ENCODE assay signal across 8 cellular contexts in the genomic region with DNA sequence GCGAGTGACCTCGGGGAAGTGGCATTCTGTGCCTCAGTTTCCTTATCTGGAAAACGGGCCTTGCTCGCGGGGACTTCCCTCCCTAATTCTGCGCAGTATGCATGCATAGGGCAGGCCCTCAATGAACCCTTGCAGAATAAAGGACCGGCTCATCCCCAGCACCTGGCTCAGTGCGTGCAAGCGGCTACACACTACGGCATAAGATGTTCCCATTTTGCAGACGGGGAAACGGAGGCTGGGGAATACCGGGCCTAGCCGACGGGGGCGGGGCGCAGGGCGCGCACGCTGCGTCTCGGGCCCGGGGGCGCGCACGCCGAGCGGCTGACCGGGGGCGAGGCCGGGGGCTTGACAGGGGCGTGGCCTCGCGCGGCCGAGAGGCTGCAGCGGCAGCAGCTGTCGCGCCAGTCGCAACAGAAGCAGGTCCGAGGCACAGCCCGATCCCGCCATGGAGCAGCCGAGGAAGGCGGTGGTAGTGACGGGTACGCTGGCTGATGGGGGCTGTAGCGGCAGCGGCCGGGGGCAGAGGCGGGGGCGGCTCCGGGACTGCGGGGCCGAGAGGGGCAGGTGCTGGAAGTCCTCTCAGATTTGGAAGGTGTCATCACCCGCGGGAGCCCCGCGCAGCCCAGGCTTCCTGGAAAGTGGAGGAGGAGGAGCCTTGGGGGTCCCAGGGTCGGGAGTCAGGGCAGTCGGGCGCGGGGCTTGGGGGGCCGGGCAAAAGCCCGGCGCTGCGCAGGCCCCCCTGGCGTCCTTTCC. TPM values are rescaled to one million over a fixed set of nuclear protein-coding genes. Genes with fewer than 3 reads are reported as not detected.
A peak's percentile ranks its signal among the peaks of the same experiment; 100 is the strongest.
DNase-seq lines count a peak whose midpoint lies in the region; ATAC-seq and TF ChIP-seq lines count a peak whose summit lies in the region.

Gene PGPEP1, plus strand, starts transcription at position 362 of the 753 bp plus-strand sequence. Its CDS starts 84 bp downstream, at position 446.

- no peaks in the 10 kb centered on the region for H3K9me3 ChIP-seq in CD4-positive, alpha-beta T cell (ENCODE audit: control insufficient read depth, low read length)
- no peaks in the 10 kb centered on the region for H3K9me3 ChIP-seq in liver (ENCODE audit: control insufficient read depth in 4 of 4, low read length in 3 of 4)

- peak; percentile 41 for ATAC-seq in CD4-positive, alpha-beta T cell (ENCODE audit: poor library complexity)
- ATAC-seq in GM21447 (IDR thresholded peaks at IDR 0.05; ENCODE audit: unreplicated experiment) = peak; percentile 44
- ATAC-seq in GM19467 (IDR thresholded peaks at IDR 0.05; ENCODE audit: unreplicated experiment) = no peak

- peak within 1 kb of the TSS; percentile 89 for H3K4me3 Mint-ChIP-seq in CD4-positive, alpha-beta T cell
- H3K4me3 Mint-ChIP-seq in dendritic cell treated with granulocyte-macrophage colony-stimulating factor and Interleukin-4, amounts not matched to agents 40 ng/mL and 50 ng/mL, for 4 days = peak within 1 kb of the TSS; percentile 85

- no peaks in the 10 kb centered on the region for H3K9me3 Mint-ChIP-seq in CD4-positive, alpha-beta T cell
- no peaks in the 10 kb centered on the region for H3K9me3 Mint-ChIP-seq in dendritic cell treated with granulocyte-macrophage colony-stimulating factor and Interleukin-4, amounts not matched to agents 40 ng/mL and 50 ng/mL, for 4 days

- peaks cover 2 to 13% (median 5%) of the 10 kb centered on the region in 4 donors for H3K36me3 ChIP-seq in liver (ENCODE audit: control insufficient read depth in 4 of 4, insufficient read depth in 3 of 4, low read depth in 1 of 4, low read length in 3 of 4)

- H3K4me1 Mint-ChIP-seq in CD4-positive, alpha-beta T cell (ENCODE audit: low read depth) = peaks cover 15% of the 10 kb centered on the region
- H3K4me1 Mint-ChIP-seq in dendritic cell treated with granulocyte-macrophage colony-stimulating factor and Interleukin-4, amounts not matched to agents 40 ng/mL and 50 ng/mL, for 4 days (ENCODE audit: low read depth) = peaks cover 59% of the 10 kb centered on the region

- TF ChIP-seq RAD21 in liver (IDR thresholded peaks at IDR 0.05) = no peak

- POLR2A ChIA-PET in CD4-positive, alpha-beta T cell (lab: Charles Lee) = interaction anchor here (1.7 to 3.9 kb wide), 3 partner anchors 11 to 61 kb away, joined by 7 to 39 read pairs (median 30); partner anchors contain the start of gene JUND

- H3K9ac ChIP-seq in liver (ENCODE audit: low read depth in 1 of 2, low read length in 2 of 2) = peak within 1 kb of the TSS; percentile 47 to 52

- H3K27me3 ChIP-seq in CD4-positive, alpha-beta T cell (ENCODE audit: control insufficient read depth, insufficient read depth, low read length) = no peaks in the 10 kb centered on the region
- no peaks in the 10 kb centered on the region for H3K27me3 ChIP-seq in liver (ENCODE audit: control insufficient read depth in 4 of 4, insufficient read depth in 4 of 4, low read length in 3 of 4)

- intact Hi-C loops in CD4-positive, alpha-beta T cell (cut with DNase I, micrococcal nuclease) = loop anchor here in 1 of 2 experiments (5.0 kb wide), 1 partner anchor 77 kb away; the partner anchor contains the start of gene SSBP4
- intact Hi-C loops in dendritic cell treated with granulocyte-macrophage colony-stimulating factor and Interleukin-4, amounts not matched to agents 40 ng/mL and 50 ng/mL, for 4 days (cut with micrococcal nuclease) = no loop called here

- 4% methylated on average over 68 of the region's 68 CpGs for WGBS in liver

- peak within 1 kb of the TSS; percentile 49 for H3K27ac ChIP-seq in CD4-positive, alpha-beta T cell (ENCODE audit: low read depth, low read length)
- H3K27ac ChIP-seq in liver (ENCODE audit: low read depth in 1 of 2, low read length in 2 of 2) = peak within 1 kb of the TSS; percentile 75 to 90

- H3K4me3 ChIP-seq in liver (ENCODE audit: low read depth in 1 of 3, low read length in 3 of 3) = peak within 1 kb of the TSS; percentile 75 to 97 (median 79)

- peak within 1 kb of the TSS; percentile 77 for H3K27ac Mint-ChIP-seq in CD4-positive, alpha-beta T cell
- H3K27ac Mint-ChIP-seq in dendritic cell treated with granulocyte-macrophage colony-stimulating factor and Interleukin-4, amounts not matched to agents 40 ng/mL and 50 ng/mL, for 4 days = peak within 1 kb of the TSS; percentile 84

- no peaks in the 10 kb centered on the region for H3K27me3 Mint-ChIP-seq in CD4-positive, alpha-beta T cell
- no peaks in the 10 kb centered on the region for H3K27me3 Mint-ChIP-seq in dendritic cell treated with granulocyte-macrophage colony-stimulating factor and Interleukin-4, amounts not matched to agents 40 ng/mL and 50 ng/mL, for 4 days

- H3K36me3 Mint-ChIP-seq in CD4-positive, alpha-beta T cell (ENCODE audit: low read depth) = peaks cover 24% of the 10 kb centered on the region
- H3K36me3 Mint-ChIP-seq in dendritic cell treated with granulocyte-macrophage colony-stimulating factor and Interleukin-4, amounts not matched to agents 40 ng/mL and 50 ng/mL, for 4 days (ENCODE audit: low read depth) = peaks cover 49% of the 10 kb centered on the region

- CTCF ChIA-PET in CD4-positive, alpha-beta T cell (lab: Charles Lee) = interaction anchor here (1.1 kb wide), 1 partner anchor 61 kb away, joined by 4 read pairs; no protein-coding TSS in a partner anchor

- no peak for TF ChIP-seq CTCF in CD4-positive, alpha-beta T cell (IDR thresholded peaks at IDR 0.05)
- no peak for TF ChIP-seq CTCF in liver (IDR thresholded peaks at IDR 0.05; ENCODE audit: low read depth, low read length, missing input control)

- H3K4me1 ChIP-seq in liver (ENCODE audit: control insufficient read depth in 4 of 4, insufficient read depth in 4 of 4, low read length in 3 of 4) = peaks cover 4 to 39% (median 20%) of the 10 kb centered on the region in 4 donors

- peak in 7 of 10 experiments; percentile 27 to 72 (median 52) for DNase-seq in CD4-positive, alpha-beta T cell
- peak; percentile 21 for DNase-seq in NCI-H1694 treated with DMSO at 0.1 percent for 48 hours (lab: John Stamatoyannopoulos, UW)
- DNase-seq in activated CD4-positive, alpha-beta T cell treated with anti-CD3 and anti-CD28 coated beads for 48 hours = peak; percentile 72
- peak; percentile 73 to 78 for DNase-seq in stimulated activated CD4-positive, alpha-beta T cell treated with anti-CD3 and anti-CD28 coated beads, Interleukin-2, amount 100 ng/mL, for 24 hours

TF ChIP-seq in liver, 16 proteins besides CTCF, POLR2A, EP300 and RAD21:
- no peak for TF ChIP-seq RXRA (IDR thresholded peaks at IDR 0.05)
- TF ChIP-seq, protein P1, sequence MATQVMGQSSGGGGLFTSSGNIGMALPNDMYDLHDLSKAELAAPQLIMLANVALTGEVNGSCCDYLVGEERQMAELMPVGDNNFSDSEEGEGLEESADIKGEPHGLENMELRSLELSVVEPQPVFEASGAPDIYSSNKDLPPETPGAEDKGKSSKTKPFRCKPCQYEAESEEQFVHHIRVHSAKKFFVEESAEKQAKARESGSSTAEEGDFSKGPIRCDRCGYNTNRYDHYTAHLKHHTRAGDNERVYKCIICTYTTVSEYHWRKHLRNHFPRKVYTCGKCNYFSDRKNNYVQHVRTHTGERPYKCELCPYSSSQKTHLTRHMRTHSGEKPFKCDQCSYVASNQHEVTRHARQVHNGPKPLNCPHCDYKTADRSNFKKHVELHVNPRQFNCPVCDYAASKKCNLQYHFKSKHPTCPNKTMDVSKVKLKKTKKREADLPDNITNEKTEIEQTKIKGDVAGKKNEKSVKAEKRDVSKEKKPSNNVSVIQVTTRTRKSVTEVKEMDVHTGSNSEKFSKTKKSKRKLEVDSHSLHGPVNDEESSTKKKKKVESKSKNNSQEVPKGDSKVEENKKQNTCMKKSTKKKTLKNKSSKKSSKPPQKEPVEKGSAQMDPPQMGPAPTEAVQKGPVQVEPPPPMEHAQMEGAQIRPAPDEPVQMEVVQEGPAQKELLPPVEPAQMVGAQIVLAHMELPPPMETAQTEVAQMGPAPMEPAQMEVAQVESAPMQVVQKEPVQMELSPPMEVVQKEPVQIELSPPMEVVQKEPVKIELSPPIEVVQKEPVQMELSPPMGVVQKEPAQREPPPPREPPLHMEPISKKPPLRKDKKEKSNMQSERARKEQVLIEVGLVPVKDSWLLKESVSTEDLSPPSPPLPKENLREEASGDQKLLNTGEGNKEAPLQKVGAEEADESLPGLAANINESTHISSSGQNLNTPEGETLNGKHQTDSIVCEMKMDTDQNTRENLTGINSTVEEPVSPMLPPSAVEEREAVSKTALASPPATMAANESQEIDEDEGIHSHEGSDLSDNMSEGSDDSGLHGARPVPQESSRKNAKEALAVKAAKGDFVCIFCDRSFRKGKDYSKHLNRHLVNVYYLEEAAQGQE (IDR thresholded peaks at IDR 0.05) = no peak
- no peak for TF ChIP-seq HNF4A (conservative IDR thresholded peaks at IDR 0.05)
- TF ChIP-seq, protein P2, sequence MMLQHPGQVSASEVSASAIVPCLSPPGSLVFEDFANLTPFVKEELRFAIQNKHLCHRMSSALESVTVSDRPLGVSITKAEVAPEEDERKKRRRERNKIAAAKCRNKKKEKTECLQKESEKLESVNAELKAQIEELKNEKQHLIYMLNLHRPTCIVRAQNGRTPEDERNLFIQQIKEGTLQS (IDR thresholded peaks at IDR 0.05) = no peak
- TF ChIP-seq EGR1 (IDR thresholded peaks at IDR 0.05; ENCODE audit: low read depth in 2 of 2) = no peak
- TF ChIP-seq FOXA2 (IDR thresholded peaks at IDR 0.05) = no peak

RNA-seq across cellular contexts. Expression of gene PGPEP1, which starts in this region (rescaled TPM):
- 10 to 100 TPM; 24.4 to 25.9 TPM for total RNA-seq in CD4-positive, alpha-beta T cell
- 10 to 100 TPM; 21.5 to 48.3 TPM for total RNA-seq in liver
- polyA plus RNA-seq in liver = 10 to 100 TPM; 15.8 to 30.8 TPM

Comparison
In these comparisons a context has a peak if more than half of its experiments do, and no peak if none do; other contexts are left out.
1. DNase-seq: peak in every context shown above with its lines; median percentile 76 in stimulated activated CD4-positive, alpha-beta T cell treated with anti-CD3 and anti-CD28 coated beads, Interleukin-2, amount 100 ng/mL, for 24 hours; 72 in activated CD4-positive, alpha-beta T cell treated with anti-CD3 and anti-CD28 coated beads for 48 hours; 52 in CD4-positive, alpha-beta T cell; 21 in NCI-H1694 treated with DMSO at 0.1 percent for 48 hours.